ENCODE assay signal across 19 cellular contexts in genomic region chr2:98487101-98487805, GRCh38. TPM values are rescaled to one million over a fixed set of nuclear protein-coding genes. Genes with fewer than 3 reads are reported as not detected.
DNase-seq lines count a peak whose midpoint lies in the region; ATAC-seq and TF ChIP-seq lines count a peak whose summit lies in the region.
"Had no signal": no experiment of that assay in that cellular context is flagged by ENCODE, and none has a peak within 500 bp of the region (broad histone marks: within the 10 kb centered on the region; RNA-seq: fewer than 3 reads in every experiment).

No MANE protein-coding gene starts in this region.

- TF ChIP-seq CTCF in GM06990 (IDR thresholded peaks at IDR 0.05; ENCODE audit: insufficient read depth, low read length, poor library complexity, severe bottlenecking): no peak

- no peaks in the 10 kb centered on the region for H3K36me3 Mint-ChIP-seq in activated T-helper 17 cell treated with anti-CD3 and anti-CD28 coated beads, Interleukin-2, amount 50 U/mL, for 72 hours (ENCODE audit: low read depth)
- H3K36me3 Mint-ChIP-seq in natural killer cell treated with Interleukin-12 subunit alpha and Interleukin-12 subunit beta and Interleukin-15 and Interleukin-18, amount 100 ng/mL, for 72 hours: no peaks in the 10 kb centered on the region

- no peaks in the 10 kb centered on the region for H3K9me3 Mint-ChIP-seq in activated T-helper 17 cell treated with anti-CD3 and anti-CD28 coated beads, Interleukin-2, amount 50 U/mL, for 72 hours
- no peaks in the 10 kb centered on the region for H3K9me3 Mint-ChIP-seq in natural killer cell treated with Interleukin-12 subunit alpha and Interleukin-12 subunit beta and Interleukin-15 and Interleukin-18, amount 100 ng/mL, for 72 hours
- H3K9me3 Mint-ChIP-seq: activated naive CD8-positive, alpha-beta T cell treated with anti-CD3 and anti-CD28 coated beads, Interleukin-2, amount 10 ng/mL, durations not matched to agents 7 days and 5 days; H9 had no signal

- DNase-seq in GM06990 (ENCODE audit: extremely low read depth, insufficient read length) (peak; percentile 79), GM19240 (ENCODE audit: insufficient read length, low spot score) (no peak)
- no peak for DNase-seq in natural killer cell treated with Interleukin-12 subunit alpha and Interleukin-12 subunit beta and Interleukin-15 and Interleukin-18, amount 100 ng/mL, for 72 hours (ENCODE audit: low spot score)
- DNase-seq: activated naive CD8-positive, alpha-beta T cell treated with anti-CD3 and anti-CD28 coated beads, Interleukin-2, amount 10 ng/mL, durations not matched to agents 7 days and 5 days; DMS79 treated with DMSO at 0.1 percent for 48 hours; left ventricle myocardium inferior; NCI-H1417 treated with DMSO at 0.1 percent for 48 hours; nucleus accumbens; Right ventricle myocardium superior had no signal

- peaks cover 62% of the 10 kb centered on the region for H3K4me1 Mint-ChIP-seq in activated T-helper 17 cell treated with anti-CD3 and anti-CD28 coated beads, Interleukin-2, amount 50 U/mL, for 72 hours
- H3K4me1 Mint-ChIP-seq in natural killer cell treated with Interleukin-12 subunit alpha and Interleukin-12 subunit beta and Interleukin-15 and Interleukin-18, amount 100 ng/mL, for 72 hours (ENCODE audit: low read depth in 2 of 2): peaks cover 66 to 75% of the 10 kb centered on the region in 2 donors

- no peaks in the 10 kb centered on the region for H3K27me3 Mint-ChIP-seq in activated T-helper 17 cell treated with anti-CD3 and anti-CD28 coated beads, Interleukin-2, amount 50 U/mL, for 72 hours
- H3K27me3 Mint-ChIP-seq in natural killer cell treated with Interleukin-12 subunit alpha and Interleukin-12 subunit beta and Interleukin-15 and Interleukin-18, amount 100 ng/mL, for 72 hours: no peaks in the 10 kb centered on the region
- H3K27me3 Mint-ChIP-seq: activated CD4-positive, alpha-beta memory T cell treated with anti-CD3 and anti-CD28 coated beads, Interleukin-2, amount 10 ng/mL, durations not matched to agents 7 days and 5 days; activated naive CD8-positive, alpha-beta T cell treated with anti-CD3 and anti-CD28 coated beads, Interleukin-2, amount 10 ng/mL, durations not matched to agents 7 days and 5 days had no signal

- peak overlapping the region; percentile 86 for H3K27ac Mint-ChIP-seq in activated T-helper 17 cell treated with anti-CD3 and anti-CD28 coated beads, Interleukin-2, amount 50 U/mL, for 72 hours
- peak overlapping the region; percentile 94 to 95 for H3K27ac Mint-ChIP-seq in natural killer cell treated with Interleukin-12 subunit alpha and Interleukin-12 subunit beta and Interleukin-15 and Interleukin-18, amount 100 ng/mL, for 72 hours

- peak overlapping the region; percentile 38 for H3K4me3 Mint-ChIP-seq in activated T-helper 17 cell treated with anti-CD3 and anti-CD28 coated beads, Interleukin-2, amount 50 U/mL, for 72 hours
- H3K4me3 Mint-ChIP-seq in natural killer cell treated with Interleukin-12 subunit alpha and Interleukin-12 subunit beta and Interleukin-15 and Interleukin-18, amount 100 ng/mL, for 72 hours: no peak overlapping the region
- H3K4me3 Mint-ChIP-seq: activated CD4-positive, alpha-beta memory T cell treated with anti-CD3 and anti-CD28 coated beads, Interleukin-2, amount 10 ng/mL, durations not matched to agents 7 days and 5 days; H9 had no signal

- no peaks in the 10 kb centered on the region for H3K27me3 ChIP-seq in GM06990 (replicated peaks; ENCODE audit: control insufficient read depth, insufficient read depth, low read length)
- H3K27me3 ChIP-seq: ascending aorta, BLaER1, cardiac muscle cell had no signal

- H3K36me3 ChIP-seq in GM06990 (ENCODE audit: control insufficient read depth, insufficient read depth, low read length): no peaks in the 10 kb centered on the region; the same call in 1 of the 2 replicates
- H3K36me3 ChIP-seq: ascending aorta, cardiac muscle cell, left ventricle myocardium inferior had no signal

- no peak overlapping the region for H3K4me3 ChIP-seq in GM06990 (replicated peaks; ENCODE audit: low read depth, low read length)
- H3K4me3 ChIP-seq: ascending aorta, BLaER1, cardiac muscle cell, coronary artery, left ventricle myocardium inferior had no signal

- ATAC-seq in GM19455 (IDR thresholded peaks at IDR 0.05; ENCODE audit: unreplicated experiment) (peak; percentile 2), GM18498 (IDR thresholded peaks at IDR 0.05; ENCODE audit: unreplicated experiment) (no peak), HG02678 (IDR thresholded peaks at IDR 0.05; ENCODE audit: unreplicated experiment) (no peak)
- ATAC-seq in activated T-helper 17 cell treated with anti-CD3 and anti-CD28 coated beads, Interleukin-2, amount 50 U/mL, for 72 hours (replicated peaks): no peak
- ATAC-seq in natural killer cell treated with Interleukin-12 subunit alpha and Interleukin-12 subunit beta and Interleukin-15 and Interleukin-18, amount 100 ng/mL, for 72 hours: no peak

RNA-seq across cellular contexts. Expression of gene INPP4A, which starts 42.6 kb away (rescaled TPM):
- total RNA-seq in activated T-helper 17 cell treated with anti-CD3 and anti-CD28 coated beads, Interleukin-2, amount 50 U/mL, for 72 hours: 10 to 100 TPM; 66.4 to 74.8 TPM
- total RNA-seq in natural killer cell treated with Interleukin-12 subunit alpha and Interleukin-12 subunit beta and Interleukin-15 and Interleukin-18, amount 100 ng/mL, for 72 hours: 100 to 1,000 TPM in 1 of 2 donors, 10 to 100 TPM in 1; 65.0 to 150 TPM
